Comparison of ENCODE assay signal across 8 cellular contexts in the genomic region with DNA sequence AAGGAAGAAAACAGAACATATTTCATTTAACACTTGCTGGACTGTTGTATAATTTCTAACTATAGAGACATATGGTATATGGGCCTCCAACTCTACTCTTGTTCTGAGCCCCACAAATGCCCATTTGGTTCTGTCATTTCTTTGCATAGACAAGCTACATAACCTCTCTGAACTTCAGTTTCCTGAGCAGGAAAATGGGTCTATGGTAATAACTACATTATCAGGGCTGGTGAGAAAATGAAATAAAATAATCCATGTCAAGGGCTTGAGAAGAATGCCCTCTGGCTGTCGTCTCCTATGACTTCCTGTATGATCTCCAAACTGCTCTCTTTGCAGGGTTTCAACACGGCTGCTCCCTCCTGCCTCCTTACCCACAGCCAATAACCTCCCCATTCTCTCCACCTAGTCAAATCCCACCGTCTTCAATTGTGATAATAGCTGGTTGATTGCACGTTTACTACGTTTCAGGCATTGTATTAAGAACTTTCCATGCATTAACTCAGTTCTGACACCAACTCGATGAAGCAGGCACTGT. TPM values are rescaled to one million over a fixed set of nuclear protein-coding genes. Genes with fewer than 3 reads are reported as not detected.
A peak's percentile ranks its signal among the peaks of the same experiment; 100 is the strongest.
DNase-seq lines count a peak whose midpoint lies in the region; ATAC-seq, FAIRE-seq and TF ChIP-seq lines count a peak whose summit lies in the region.

No MANE protein-coding gene starts in this region.

- no peak for FAIRE-seq in K562 (lab: Jason Lieb, UNC)

- DNase-seq in stimulated activated naive CD8-positive, alpha-beta T cell treated with anti-CD3 and anti-CD28 coated beads, Interleukin-15, Interleukin-2, amounts not matched to agents 100 U/mL and 50 U/mL, for 24 hours, result no peak
- DNase-seq in K562 (ENCODE audit: extremely low read depth in 1 of 4, low spot score in 3 of 4) (no peak), mesendoderm (no peak), RPMI8226 (no peak), COLO668 (lab: John Stamatoyannopoulos, UW; ENCODE audit: unreplicated experiment) (no peak), posterior vena cava (ENCODE audit: low spot score) (no peak)

- H3K27ac ChIP-seq in K562 (ENCODE audit: extremely low read depth, low read depth, low read length) (no peak overlapping the region), mesendoderm (ENCODE audit: low read depth, low read length) (peak overlapping the region; percentile 72)

- peak in 1 of 2 experiments; percentile 37; a peak in 1 of 4 replicates for TF ChIP-seq RAD21 in K562 (CRISPR knock-in tag; conservative IDR thresholded peaks at IDR 0.05 in 1 of 2, IDR thresholded peaks at IDR 0.05 in 1 of 2)

- H3K56ac ChIP-seq in mesendoderm (ENCODE audit: low read length), result peak overlapping the region; percentile 81

- no peak overlapping the region for H2BK120ac ChIP-seq in mesendoderm (ENCODE audit: low read depth, low read length)

- H3K9ac ChIP-seq in K562 (ENCODE audit: insufficient read depth in 1 of 2, low read depth in 2 of 2, low read length in 2 of 2) (no peak overlapping the region), mesendoderm (ENCODE audit: low read length) (peak overlapping the region; percentile 64)

- H3K79me2 ChIP-seq in K562 (ENCODE audit: control insufficient read depth, insufficient read depth, low read length) (no peaks in the 10 kb centered on the region), mesendoderm (ENCODE audit: control insufficient read depth, insufficient read depth, low read length) (no peaks in the 10 kb centered on the region)

- no TSS peak for BruUV-seq in K562 (replicated peaks; lab: Mats Ljungman, UMichigan)

- no peak for ATAC-seq in stimulated activated naive CD8-positive, alpha-beta T cell treated with anti-CD3 and anti-CD28 coated beads, Interleukin-15, Interleukin-2, amounts not matched to agents 100 U/mL and 50 U/mL, for 24 hours
- ATAC-seq in K562 (peak; percentile 51), HG02588 (IDR thresholded peaks at IDR 0.05; ENCODE audit: unreplicated experiment) (no peak)

- H3K18ac ChIP-seq in mesendoderm (ENCODE audit: low read length), result peak overlapping the region; percentile 53

- intact Hi-C loops in K562 (cut with micrococcal nuclease), result no loop called here
- intact Hi-C loops in posterior vena cava (cut with DNase I), result no loop called here

- no peaks in the 10 kb centered on the region for H3K27me3 Mint-ChIP-seq in stimulated activated naive CD8-positive, alpha-beta T cell treated with anti-CD3 and anti-CD28 coated beads, Interleukin-15, Interleukin-2, amounts not matched to agents 100 ng/mL and 50 ng/mL, for 24 hours

- H3K27me3 ChIP-seq in K562 (ENCODE audit: control insufficient read depth in 2 of 2, insufficient read depth in 2 of 2, low read length in 2 of 2) (no peaks in the 10 kb centered on the region), mesendoderm (ENCODE audit: insufficient read depth, low read length, poor library complexity) (no peaks in the 10 kb centered on the region)

- TF ChIP-seq EP300 in K562 (IDR thresholded peaks at IDR 0.05; ENCODE audit: low read length), result no peak

- H3K4me3 ChIP-seq in K562, result no peak overlapping the region
- H3K4me3 ChIP-seq in mesendoderm (ENCODE audit: low read length), result no peak overlapping the region

- H4K20me1 ChIP-seq in K562 (replicated peaks; ENCODE audit: control insufficient read depth, insufficient read depth, low read length), result no peaks in the 10 kb centered on the region

- no peak overlapping the region for H2AK5ac ChIP-seq in mesendoderm (ENCODE audit: low read length)

- peak overlapping the region; percentile 47 for H2BK5ac ChIP-seq in mesendoderm (ENCODE audit: low read length)

- no peaks in the 10 kb centered on the region for H3K36me3 ChIP-seq in K562 (ENCODE audit: control insufficient read depth, insufficient read depth, low read length)
- H3K36me3 ChIP-seq in mesendoderm (ENCODE audit: control insufficient read depth, insufficient read depth, low read length), result no peaks in the 10 kb centered on the region

- peak overlapping the region; percentile 17 for H3K27ac Mint-ChIP-seq in stimulated activated naive CD8-positive, alpha-beta T cell treated with anti-CD3 and anti-CD28 coated beads, Interleukin-15, Interleukin-2, amounts not matched to agents 100 ng/mL and 50 ng/mL, for 24 hours

- POLR2A ChIA-PET in K562 (lab: Yijun Ruan, JAX), result interaction anchor here (0.7 to 2.0 kb wide), 3 partner anchors 9 to 467 kb away, joined by 3 to 7 read pairs (median 4); no protein-coding TSS in a partner anchor

- no peaks in the 10 kb centered on the region for H3K9me3 Mint-ChIP-seq in stimulated activated naive CD8-positive, alpha-beta T cell treated with anti-CD3 and anti-CD28 coated beads, Interleukin-15, Interleukin-2, amounts not matched to agents 100 ng/mL and 50 ng/mL, for 24 hours

- in situ Hi-C loops in K562 (cut with MboI), result no loop called here

- H3K4me2 ChIP-seq in K562 (ENCODE audit: insufficient read depth, low read length) (no peak overlapping the region), mesendoderm (ENCODE audit: low read length) (peak overlapping the region; percentile 51)

- 15% methylated on average over 6 of the region's 6 CpGs for WGBS in K562 (ENCODE audit: insufficient coverage, low coverage, missing lambda C conversion rate)
- WGBS in mesendoderm (ENCODE audit: extremely low coverage, insufficient coverage, low lambda C conversion rate), result no CpG with 5 or more reads among the region's 6 CpGs

- no peaks in the 10 kb centered on the region for H3K9me3 ChIP-seq in K562 (replicated peaks; ENCODE audit: control insufficient read depth, insufficient read depth, low read depth, low read length)

- no peaks in the 10 kb centered on the region for H3K9me1 ChIP-seq in K562 (ENCODE audit: control insufficient read depth, insufficient read depth, low read length)

- TF ChIP-seq CTCF in K562 (IDR thresholded peaks at IDR 0.05 in 2 of 3, conservative IDR thresholded peaks at IDR 0.05 in 1 of 3; ENCODE audit: insufficient read depth in 2 of 3, low read depth in 1 of 3, low read length in 3 of 3), result no peak

- H4K8ac ChIP-seq in mesendoderm (ENCODE audit: low read depth, low read length), result no peak overlapping the region

- peak overlapping the region; percentile 76 for H2AFZ ChIP-seq in K562 (ENCODE audit: low read depth, low read length)

- peak overlapping the region; percentile 14 for H3K4me3 Mint-ChIP-seq in stimulated activated naive CD8-positive, alpha-beta T cell treated with anti-CD3 and anti-CD28 coated beads, Interleukin-15, Interleukin-2, amounts not matched to agents 100 ng/mL and 50 ng/mL, for 24 hours

- no peak for TF ChIP-seq POLR2A in K562 (conservative IDR thresholded peaks at IDR 0.05)

- H3K4me1 ChIP-seq in K562 (replicated peaks in 1 of 2; ENCODE audit: control insufficient read depth in 2 of 2, insufficient read depth in 2 of 2, low read length in 2 of 2) (peaks cover 0 to 4% of the 10 kb centered on the region in 2 experiments; a peak in 2 of 5 replicates), mesendoderm (ENCODE audit: control insufficient read depth, low read depth, low read length) (peaks cover 2% of the 10 kb centered on the region)

- no peak overlapping the region for H4K5ac ChIP-seq in mesendoderm (ENCODE audit: low read length)

- H2BK15ac ChIP-seq in mesendoderm (replicated peaks; ENCODE audit: low read depth), result peak overlapping the region; percentile 7

- H3K4me1 Mint-ChIP-seq in stimulated activated naive CD8-positive, alpha-beta T cell treated with anti-CD3 and anti-CD28 coated beads, Interleukin-15, Interleukin-2, amounts not matched to agents 100 ng/mL and 50 ng/mL, for 24 hours (ENCODE audit: low read depth), result peaks cover 23% of the 10 kb centered on the region

- no peak overlapping the region for H3K23ac ChIP-seq in mesendoderm (ENCODE audit: low read length)

- H3K4ac ChIP-seq in mesendoderm (ENCODE audit: low read depth, low read length), result no peak overlapping the region

- no peaks in the 10 kb centered on the region for H3K79me1 ChIP-seq in mesendoderm (ENCODE audit: low read length)

- no peaks in the 10 kb centered on the region for H3K36me3 Mint-ChIP-seq in stimulated activated naive CD8-positive, alpha-beta T cell treated with anti-CD3 and anti-CD28 coated beads, Interleukin-15, Interleukin-2, amounts not matched to agents 100 ng/mL and 50 ng/mL, for 24 hours (ENCODE audit: low read depth)

- CTCF ChIA-PET in K562 (lab: Yijun Ruan, JAX; ENCODE audit: low intra/inter-chr PET ratio), result no interaction called here

RNA-seq across cellular contexts. Expression of a gene that starts 12.0 kb away (rescaled TPM):
- total RNA-seq in K562 (2011; cell fraction: chromatin; rRNA removed; ENCODE audit: low replicate concordance), result 6.9 and 11.2 TPM in 2 replicates
- total RNA-seq in K562 (2011; cell fraction: nucleolus; rRNA removed), result 9.6 and 12.0 TPM in 2 replicates
- 10.6 and 13.3 TPM in 2 replicates for total RNA-seq in K562 (2011; cell fraction: nucleoplasm; rRNA removed)
- total RNA-seq in K562 (2014; rRNA removed) (23.2 and 28.2 TPM in 2 replicates), K562 (2014; rRNA removed; fragmentation: Illumina TruSeq; extraction: Trizol) (10.1 and 10.2 TPM in 2 replicates), K562 (2015; rRNA removed; fragmentation: Illumina TruSeq; extraction: Trizol) (12.8 and 13.9 TPM in 2 replicates), K562 (2021) (22.1 and 22.5 TPM in 2 replicates), posterior vena cava (10 to 100 TPM; 10.1 to 10.9 TPM)
- polyA plus RNA-seq in K562 (2011; rRNA removed) (21.2 and 22.0 TPM in 2 replicates), K562 (2014; fragmentation: Illumina TruSeq; extraction: Trizol) (16.5 and 17.6 TPM in 2 replicates), K562 (2014; fragmentation: Nextera tagmentation; extraction: Ambion mirVana) (1 to 10 TPM; 2.8 to 4.0 TPM), K562 (2014; rRNA removed) (22.4 and 23.3 TPM in 2 replicates)
- 18.7 and 24.5 TPM in 2 replicates for polyA plus RNA-seq in K562 (2011; cell fraction: cytosol; rRNA removed)
- 13.2 and 18.2 TPM in 2 replicates for polyA plus RNA-seq in K562 (2011; cell fraction: nucleus; rRNA removed)
- polyA plus RNA-seq in K562 (2012), result 17.7 and 19.5 TPM in 2 replicates
- 11.1 and 11.7 TPM in 2 replicates for polyA minus RNA-seq in K562 (2011; rRNA and poly(A)+ RNA removed)
- 10.8 and 12.2 TPM in 2 replicates for polyA minus RNA-seq in K562 (2011; cell fraction: cytosol; rRNA and poly(A)+ RNA removed)
- polyA minus RNA-seq in K562 (2011; cell fraction: nucleus; rRNA and poly(A)+ RNA removed), result 3.9 and 9.7 TPM in 2 replicates
- 26.5 TPM for polyA plus RNA-seq in mesendoderm (2013, experiment 1 of 2)
- 26.9 TPM for polyA plus RNA-seq in mesendoderm (2013, experiment 2 of 2)

RNA-seq across cellular contexts. Expression of a gene that starts 16.0 kb away (rescaled TPM):
- total RNA-seq in K562 (2011; cell fraction: chromatin; rRNA removed; ENCODE audit: low replicate concordance), result 5.5 and 9.5 TPM in 2 replicates
- total RNA-seq in K562 (2011; cell fraction: nucleolus; rRNA removed), result 8.4 and 9.8 TPM in 2 replicates
- 8.9 and 11.8 TPM in 2 replicates for total RNA-seq in K562 (2011; cell fraction: nucleoplasm; rRNA removed)
- 6.5 and 9.2 TPM in 2 replicates for total RNA-seq in K562 (2014; rRNA removed)
- total RNA-seq in K562 (2014; rRNA removed; fragmentation: Illumina TruSeq; extraction: Trizol), result 1.3 and 1.4 TPM in 2 replicates
- 2.6 and 2.8 TPM in 2 replicates for total RNA-seq in K562 (2015; rRNA removed; fragmentation: Illumina TruSeq; extraction: Trizol)
- total RNA-seq in K562 (2021), result 26.1 and 26.3 TPM in 2 replicates
- 1.8 and 3.5 TPM in 2 replicates for polyA plus RNA-seq in K562 (2011; rRNA removed)
- 2.4 and 2.8 TPM in 2 replicates for polyA plus RNA-seq in K562 (2011; cell fraction: cytosol; rRNA removed)
- polyA plus RNA-seq in K562 (2011; cell fraction: nucleus; rRNA removed), result 9.5 and 9.7 TPM in 2 replicates
- 13.7 and 13.9 TPM in 2 replicates for polyA plus RNA-seq in K562 (2012)
- polyA plus RNA-seq in K562 (2014; fragmentation: Illumina TruSeq; extraction: Trizol), result 6.7 and 7.4 TPM in 2 replicates
- polyA plus RNA-seq in K562 (2014; fragmentation: Nextera tagmentation; extraction: Ambion mirVana), result under 1 TPM; 0.42 to 0.48 TPM
- polyA plus RNA-seq in K562 (2014; rRNA removed), result 6.7 and 9.6 TPM in 2 replicates
- 2.0 and 2.9 TPM in 2 replicates for polyA minus RNA-seq in K562 (2011; rRNA and poly(A)+ RNA removed)
- polyA minus RNA-seq in K562 (2011; cell fraction: cytosol; rRNA and poly(A)+ RNA removed), result 4.7 and 7.1 TPM in 2 replicates
- 2.7 and 5.2 TPM in 2 replicates for polyA minus RNA-seq in K562 (2011; cell fraction: nucleus; rRNA and poly(A)+ RNA removed)
- polyA plus RNA-seq in mesendoderm (2013, experiment 1 of 2), result 15.5 TPM
- 15.5 TPM for polyA plus RNA-seq in mesendoderm (2013, experiment 2 of 2)
- total RNA-seq in posterior vena cava, result 1 to 10 TPM; 6.6 to 9.5 TPM

RNA-seq across cellular contexts. Expression of a gene that starts 18.8 kb away (rescaled TPM):
- 40.0 and 54.2 TPM in 2 replicates for total RNA-seq in K562 (2011; cell fraction: chromatin; rRNA removed; ENCODE audit: low replicate concordance)
- 27.8 and 28.2 TPM in 2 replicates for total RNA-seq in K562 (2011; cell fraction: nucleolus; rRNA removed)
- 25.0 and 27.3 TPM in 2 replicates for total RNA-seq in K562 (2011; cell fraction: nucleoplasm; rRNA removed)
- 1.5 and 2.0 TPM in 2 replicates for total RNA-seq in K562 (2014; rRNA removed)
- total RNA-seq in K562 (2014; rRNA removed; fragmentation: Illumina TruSeq; extraction: Trizol), result 2.4 and 3.0 TPM in 2 replicates
- 2.1 and 2.3 TPM in 2 replicates for total RNA-seq in K562 (2015; rRNA removed; fragmentation: Illumina TruSeq; extraction: Trizol)
- total RNA-seq in K562 (2021), result 10.1 TPM in 2 replicates
- polyA plus RNA-seq in K562 (2011; rRNA removed), result 11.0 and 22.6 TPM in 2 replicates
- 5.7 and 11.5 TPM in 2 replicates for polyA plus RNA-seq in K562 (2011; cell fraction: cytosol; rRNA removed)
- 35.3 and 52.8 TPM in 2 replicates for polyA plus RNA-seq in K562 (2011; cell fraction: nucleus; rRNA removed)
- 8.6 and 10.2 TPM in 2 replicates for polyA plus RNA-seq in K562 (2012)
- 8.4 and 9.8 TPM in 2 replicates for polyA plus RNA-seq in K562 (2014; fragmentation: Illumina TruSeq; extraction: Trizol)
- 1 to 10 TPM; 1.7 to 4.2 TPM for polyA plus RNA-seq in K562 (2014; fragmentation: Nextera tagmentation; extraction: Ambion mirVana)
- 9.1 and 11.7 TPM in 2 replicates for polyA plus RNA-seq in K562 (2014; rRNA removed)
- polyA minus RNA-seq in K562 (2011; rRNA and poly(A)+ RNA removed), result 6.5 and 8.2 TPM in 2 replicates
- 3.1 and 3.6 TPM in 2 replicates for polyA minus RNA-seq in K562 (2011; cell fraction: cytosol; rRNA and poly(A)+ RNA removed)
- 8.6 and 19.5 TPM in 2 replicates for polyA minus RNA-seq in K562 (2011; cell fraction: nucleus; rRNA and poly(A)+ RNA removed)
- 8.2 TPM for polyA plus RNA-seq in mesendoderm (2013, experiment 1 of 2)
- 8.2 TPM for polyA plus RNA-seq in mesendoderm (2013, experiment 2 of 2)
- total RNA-seq in posterior vena cava, result 1 to 10 TPM; 4.3 to 4.5 TPM

RNA-seq across cellular contexts. Expression of a gene that starts 37.5 kb away (rescaled TPM):
- total RNA-seq in K562 (2011; cell fraction: chromatin; rRNA removed; ENCODE audit: low replicate concordance), result 9.8 and 24.5 TPM in 2 replicates
- total RNA-seq in K562 (2011; cell fraction: nucleolus; rRNA removed), result 24.9 and 37.9 TPM in 2 replicates
- 34.2 and 46.5 TPM in 2 replicates for total RNA-seq in K562 (2011; cell fraction: nucleoplasm; rRNA removed)
- total RNA-seq in K562 (2014; rRNA removed) (11.1 and 21.5 TPM in 2 replicates), K562 (2014; rRNA removed; fragmentation: Illumina TruSeq; extraction: Trizol) (6.7 and 7.5 TPM in 2 replicates), K562 (2015; rRNA removed; fragmentation: Illumina TruSeq; extraction: Trizol) (7.8 and 9.6 TPM in 2 replicates), K562 (2021) (26.7 and 28.5 TPM in 2 replicates), posterior vena cava (10 to 100 TPM; 44.2 to 51.0 TPM)
- polyA plus RNA-seq in K562 (2011; rRNA removed) (13.1 and 37.5 TPM in 2 replicates), K562 (2014; fragmentation: Illumina TruSeq; extraction: Trizol) (24.3 and 24.7 TPM in 2 replicates), K562 (2014; fragmentation: Nextera tagmentation; extraction: Ambion mirVana) (1 to 10 TPM; 7.9 to 8.3 TPM), K562 (2014; rRNA removed) (24.8 and 29.7 TPM in 2 replicates)
- polyA plus RNA-seq in K562 (2011; cell fraction: cytosol; rRNA removed), result 54.0 and 57.8 TPM in 2 replicates
- polyA plus RNA-seq in K562 (2011; cell fraction: nucleus; rRNA removed), result 24.4 and 24.6 TPM in 2 replicates
- 21.9 and 37.5 TPM in 2 replicates for polyA plus RNA-seq in K562 (2012)
- polyA minus RNA-seq in K562 (2011; rRNA and poly(A)+ RNA removed), result 8.2 and 13.0 TPM in 2 replicates
- 14.1 and 27.3 TPM in 2 replicates for polyA minus RNA-seq in K562 (2011; cell fraction: cytosol; rRNA and poly(A)+ RNA removed)
- polyA minus RNA-seq in K562 (2011; cell fraction: nucleus; rRNA and poly(A)+ RNA removed), result 5.0 and 5.7 TPM in 2 replicates
- polyA plus RNA-seq in mesendoderm (2013, experiment 1 of 2), result 10.5 TPM
- 10.6 TPM for polyA plus RNA-seq in mesendoderm (2013, experiment 2 of 2)

RNA-seq across cellular contexts. Expression of a gene that starts 51.8 kb away (rescaled TPM):
- not detected in 2 replicates for total RNA-seq in K562 (2011; cell fraction: chromatin; rRNA removed; ENCODE audit: low replicate concordance)
- not detected in 2 replicates for total RNA-seq in K562 (2011; cell fraction: nucleolus; rRNA removed)
- not detected in 2 replicates for total RNA-seq in K562 (2011; cell fraction: nucleoplasm; rRNA removed)
- total RNA-seq in K562 (2014; rRNA removed), result not detected in 2 replicates
- not detected in 2 replicates for total RNA-seq in K562 (2014; rRNA removed; fragmentation: Illumina TruSeq; extraction: Trizol)
- not detected in 2 replicates for total RNA-seq in K562 (2015; rRNA removed; fragmentation: Illumina TruSeq; extraction: Trizol)
- total RNA-seq in K562 (2021), result not detected in 2 replicates
- not detected in 2 replicates for polyA plus RNA-seq in K562 (2011; rRNA removed)
- not detected in 2 replicates for polyA plus RNA-seq in K562 (2011; cell fraction: cytosol; rRNA removed)
- polyA plus RNA-seq in K562 (2011; cell fraction: nucleus; rRNA removed), result not detected in 2 replicates
- polyA plus RNA-seq in K562 (2012), result not detected in 2 replicates
- not detected in 2 replicates for polyA plus RNA-seq in K562 (2014; fragmentation: Illumina TruSeq; extraction: Trizol)
- not detected for polyA plus RNA-seq in K562 (2014; fragmentation: Nextera tagmentation; extraction: Ambion mirVana)
- not detected in 2 replicates for polyA plus RNA-seq in K562 (2014; rRNA removed)
- polyA minus RNA-seq in K562 (2011; rRNA and poly(A)+ RNA removed), result not detected in 2 replicates
- polyA minus RNA-seq in K562 (2011; cell fraction: cytosol; rRNA and poly(A)+ RNA removed), result not detected in 2 replicates
- not detected in 2 replicates for polyA minus RNA-seq in K562 (2011; cell fraction: nucleus; rRNA and poly(A)+ RNA removed)
- not detected for polyA plus RNA-seq in mesendoderm (2013, experiment 1 of 2)
- not detected for polyA plus RNA-seq in mesendoderm (2013, experiment 2 of 2)
- not detected for total RNA-seq in posterior vena cava
